ENCODE assay signal across 11 cellular contexts in genomic region chr11:85725510-85726258, GRCh38. TPM values are rescaled to one million over a fixed set of nuclear protein-coding genes. Genes with fewer than 3 reads are reported as not detected.
DNase-seq lines count a peak whose midpoint lies in the region; FAIRE-seq and TF ChIP-seq lines count a peak whose summit lies in the region.
"Had no signal": no experiment of that assay in that cellular context is flagged by ENCODE, and none has a peak within 500 bp of the region (broad histone marks: within the 10 kb centered on the region; RNA-seq: fewer than 3 reads in every experiment).

No MANE protein-coding gene starts in this region.

- no peaks in the 10 kb centered on the region for H4K20me1 ChIP-seq in SK-N-SH (ENCODE audit: insufficient read depth)

- H3F3A ChIP-seq in SK-N-SH (replicated peaks; ENCODE audit: insufficient read depth): peaks cover 8% of the 10 kb centered on the region

- no peak overlapping the region for H3K9ac ChIP-seq in SK-N-SH
- H3K9ac ChIP-seq in skeletal muscle satellite cell (ENCODE audit: low read depth, low read length): peak overlapping the region; percentile 2

- H3K9me3 Mint-ChIP-seq in T-helper 2 cell treated with Interferon-gamma antibody and Interleukin-4, amounts not matched to agents 5 μg/mL and 100 μg/mL, for 36 hours: no peaks in the 10 kb centered on the region

- TF ChIP-seq POLR2A in H54 (IDR thresholded peaks at IDR 0.05; ENCODE audit: low read depth, low read length): no peak

- no peak overlapping the region for H3K4me3 ChIP-seq in SK-N-SH (ENCODE audit: low read depth in 2 of 2, low read length in 1 of 2)
- H3K4me3 ChIP-seq in fibroblast of pulmonary artery (replicated peaks; ENCODE audit: low read depth, low read length): no peak overlapping the region
- H3K4me3 ChIP-seq in skeletal muscle satellite cell (ENCODE audit: low read length): peak overlapping the region; percentile 29
- no peak overlapping the region for H3K4me3 ChIP-seq in coronary artery
- H3K4me3 ChIP-seq: GM12878 had no signal

- CTCF ChIA-PET in SK-N-SH (lab: Yijun Ruan, JAX): no interaction called here

- peak; percentile 96 for FAIRE-seq in H54 (lab: Jason Lieb, UNC)
- FAIRE-seq: GM12878 had no signal

- H3K9me2 ChIP-seq in SK-N-SH: no peaks in the 10 kb centered on the region

- H3K36me3 Mint-ChIP-seq in T-helper 2 cell treated with Interferon-gamma antibody and Interleukin-4, amounts not matched to agents 5 μg/mL and 100 μg/mL, for 36 hours (ENCODE audit: low read depth): peaks cover 38% of the 10 kb centered on the region

- H3K4me2 ChIP-seq in SK-N-SH: no peak overlapping the region
- H3K4me2 ChIP-seq in skeletal muscle satellite cell (ENCODE audit: low read length): peak overlapping the region; percentile 37

- H3K9me3 ChIP-seq in SK-N-SH (no peaks in the 10 kb centered on the region), skeletal muscle satellite cell (replicated peaks; ENCODE audit: low read length) (no peaks in the 10 kb centered on the region)

- POLR2A ChIA-PET in SK-N-SH (lab: Yijun Ruan, JAX): no interaction called here

- H3K4me1 ChIP-seq in SK-N-SH (ENCODE audit: control insufficient read depth in 1 of 2, insufficient read depth in 2 of 2, low read depth in 1 of 2, low read length in 1 of 2): peaks cover 0 to 7% of the 10 kb centered on the region in 2 experiments; a peak in 1 of 4 replicates
- peaks cover 14% of the 10 kb centered on the region for H3K4me1 ChIP-seq in skeletal muscle satellite cell (ENCODE audit: control insufficient read depth, insufficient read depth, low read length)

- peak overlapping the region; percentile 58 to 59; a peak in 3 of 4 replicates for H3K27ac ChIP-seq in SK-N-SH (ENCODE audit: low read depth in 2 of 2, low read length in 1 of 2)
- H3K27ac ChIP-seq in coronary artery: no peak overlapping the region

- H2AFZ ChIP-seq in SK-N-SH (ENCODE audit: low read depth): peak overlapping the region; percentile 7; the same call in 1 of the 2 replicates

- H3K36me3 ChIP-seq in SK-N-SH (replicated peaks in 1 of 2; ENCODE audit: control insufficient read depth in 1 of 2, insufficient read depth in 2 of 2, low read length in 1 of 2): peaks cover 0 to 2% of the 10 kb centered on the region in 2 experiments
- no peaks in the 10 kb centered on the region for H3K36me3 ChIP-seq in skeletal muscle satellite cell (ENCODE audit: insufficient read depth, low read length)

- TF ChIP-seq EP300 in SK-N-SH (IDR thresholded peaks at IDR 0.05; ENCODE audit: borderline replicate concordance in 1 of 2, low read depth in 1 of 2, low read length in 1 of 2): peak in 1 of 2 experiments; percentile 57; a peak in 1 of 4 replicates

- no peak overlapping the region for H3K27ac Mint-ChIP-seq in T-helper 2 cell treated with Interferon-gamma antibody and Interleukin-4, amounts not matched to agents 5 μg/mL and 100 μg/mL, for 36 hours

- WGBS in SK-N-SH (ENCODE audit: low lambda C conversion rate): 38% methylated on average over 3 of the region's 3 CpGs

- peaks cover 5% of the 10 kb centered on the region for H3K4me1 Mint-ChIP-seq in T-helper 2 cell treated with Interferon-gamma antibody and Interleukin-4, amounts not matched to agents 5 μg/mL and 100 μg/mL, for 36 hours (ENCODE audit: low read depth)

- H3K27me3 ChIP-seq in SK-N-SH (ENCODE audit: insufficient read depth): no peaks in the 10 kb centered on the region
- H3K27me3 ChIP-seq in skeletal muscle satellite cell (ENCODE audit: control insufficient read depth, insufficient read depth, low read length): no peaks in the 10 kb centered on the region

- TF ChIP-seq CTCF in SK-N-SH (IDR thresholded peaks at IDR 0.05): no peak
- no peak for TF ChIP-seq CTCF in fibroblast of pulmonary artery (IDR thresholded peaks at IDR 0.05; ENCODE audit: low read length, missing control alignments)
- TF ChIP-seq CTCF in coronary artery (IDR thresholded peaks at IDR 0.05): no peak

- TF ChIP-seq RAD21 in SK-N-SH (IDR thresholded peaks at IDR 0.05; ENCODE audit: low read length): no peak

- DNase-seq in H54 (ENCODE audit: insufficient read length, low spot score) (peak; percentile 57), SK-N-SH (no peak), fibroblast of pulmonary artery (ENCODE audit: low read depth) (peak; percentile 89), coronary artery (ENCODE audit: low spot score) (no peak), DMS114 treated with DMSO at 0.1 percent for 48 hours (lab: John Stamatoyannopoulos, UW; ENCODE audit: unreplicated experiment) (no peak)
- DNase-seq in T-helper 2 cell treated with Interferon-gamma antibody and Interleukin-4, amounts not matched to agents 5 μg/mL and 100 μg/mL, for 36 hours (ENCODE audit: low spot score): no peak
- DNase-seq: activated CD4-positive, alpha-beta T cell treated with anti-CD3 and anti-CD28 coated beads, Interleukin-2, amount 50 U/mL, for 48 hours; NCI-H1930; RPMI8226 had no signal

- H3K27me3 Mint-ChIP-seq in T-helper 2 cell treated with Interferon-gamma antibody and Interleukin-4, amounts not matched to agents 5 μg/mL and 100 μg/mL, for 36 hours (ENCODE audit: low read depth): peaks cover 2% of the 10 kb centered on the region

- no peaks in the 10 kb centered on the region for H3K79me2 ChIP-seq in SK-N-SH (ENCODE audit: insufficient read depth)

- H3K4me3 Mint-ChIP-seq in T-helper 2 cell treated with Interferon-gamma antibody and Interleukin-4, amounts not matched to agents 5 μg/mL and 100 μg/mL, for 36 hours: no peak overlapping the region

TF ChIP-seq in SK-N-SH, 30 proteins besides CTCF, POLR2A, EP300 and RAD21 (continues in another document):
- TF ChIP-seq NFIC (IDR thresholded peaks at IDR 0.05; ENCODE audit: borderline replicate concordance) (peak; percentile 76; the same call in 1 of the 2 replicates), TCF12 (IDR thresholded peaks at IDR 0.05) (peak; percentile 83), RXRA (IDR thresholded peaks at IDR 0.05; ENCODE audit: borderline replicate concordance, low read depth) (no peak), ZBTB33 (IDR thresholded peaks at IDR 0.05; ENCODE audit: borderline replicate concordance, low read depth) (no peak), SMC3 (IDR thresholded peaks at IDR 0.05; ENCODE audit: low read depth, low read length) (no peak), PBX3 (IDR thresholded peaks at IDR 0.05) (no peak), MXI1 (IDR thresholded peaks at IDR 0.05; ENCODE audit: low read depth, low read length) (no peak), MAX (IDR thresholded peaks at IDR 0.05; ENCODE audit: low read depth) (peak; percentile 34; the same call in 1 of the 2 replicates)
- TF ChIP-seq, protein P1, sequence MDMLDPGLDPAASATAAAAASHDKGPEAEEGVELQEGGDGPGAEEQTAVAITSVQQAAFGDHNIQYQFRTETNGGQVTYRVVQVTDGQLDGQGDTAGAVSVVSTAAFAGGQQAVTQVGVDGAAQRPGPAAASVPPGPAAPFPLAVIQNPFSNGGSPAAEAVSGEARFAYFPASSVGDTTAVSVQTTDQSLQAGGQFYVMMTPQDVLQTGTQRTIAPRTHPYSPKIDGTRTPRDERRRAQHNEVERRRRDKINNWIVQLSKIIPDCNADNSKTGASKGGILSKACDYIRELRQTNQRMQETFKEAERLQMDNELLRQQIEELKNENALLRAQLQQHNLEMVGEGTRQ (IDR thresholded peaks at IDR 0.05; ENCODE audit: borderline replicate concordance, low read depth, low read length): no peak
- TF ChIP-seq, protein P2, sequence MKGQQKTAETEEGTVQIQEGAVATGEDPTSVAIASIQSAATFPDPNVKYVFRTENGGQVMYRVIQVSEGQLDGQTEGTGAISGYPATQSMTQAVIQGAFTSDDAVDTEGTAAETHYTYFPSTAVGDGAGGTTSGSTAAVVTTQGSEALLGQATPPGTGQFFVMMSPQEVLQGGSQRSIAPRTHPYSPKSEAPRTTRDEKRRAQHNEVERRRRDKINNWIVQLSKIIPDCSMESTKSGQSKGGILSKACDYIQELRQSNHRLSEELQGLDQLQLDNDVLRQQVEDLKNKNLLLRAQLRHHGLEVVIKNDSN (IDR thresholded peaks at IDR 0.05; ENCODE audit: borderline replicate concordance, low read depth): no peak

RNA-seq across cellular contexts. Expression of gene CCDC89, which starts 39.7 kb away (rescaled TPM):
- 3.9 and 4.1 TPM in 2 replicates for polyA plus RNA-seq in SK-N-SH (2012; rRNA removed)
- polyA plus RNA-seq in SK-N-SH (2012; cell fraction: cytosol; rRNA removed): 4.5 and 4.9 TPM in 2 replicates
- 4.3 and 5.0 TPM in 2 replicates for polyA plus RNA-seq in SK-N-SH (2012; cell fraction: nucleus; rRNA removed)
- total RNA-seq in skeletal muscle satellite cell (2012; rRNA removed): 3.7 and 4.6 TPM in 2 replicates
- total RNA-seq: GM12878 had no signal

Comparison
In these comparisons a context has a peak if more than half of its experiments do, and no peak if none do; other contexts are left out.
1. DNase-seq: peak in H54 (single experiment) and fibroblast of pulmonary artery (single experiment); none in SK-N-SH (single experiment), T-helper 2 cell treated with Interferon-gamma antibody and Interleukin-4, amounts not matched to agents 5 μg/mL and 100 μg/mL, for 36 hours (single experiment), coronary artery (single experiment) and DMS114 treated with DMSO at 0.1 percent for 48 hours (single experiment).
2. H3K27ac ChIP-seq: peak in SK-N-SH (2 of 2); none in coronary artery (0 of 2).